ENCODE assay signal across 22 cellular contexts in the genomic region with DNA sequence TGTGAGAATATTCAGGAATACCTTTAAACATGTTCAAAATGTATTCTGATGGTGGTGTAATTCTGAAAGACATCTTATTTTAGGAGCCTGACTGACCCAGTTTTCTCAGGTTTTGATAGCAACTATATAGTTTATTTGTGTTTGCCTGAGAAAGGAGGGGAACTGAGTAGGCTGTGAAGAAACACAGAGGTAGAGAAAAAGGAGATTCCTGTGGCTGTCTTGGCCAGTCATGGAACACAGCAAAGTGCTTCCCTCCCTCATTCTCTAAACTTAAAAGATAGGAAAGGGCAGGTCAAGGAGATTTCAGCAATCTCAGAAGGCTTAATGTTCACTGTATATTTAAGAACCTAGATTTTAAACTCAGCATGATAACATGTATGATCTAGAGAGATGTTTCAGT. TPM values are rescaled to one million over a fixed set of nuclear protein-coding genes. Genes with fewer than 3 reads are reported as not detected.
DNase-seq lines count a peak whose midpoint lies in the region; ATAC-seq and TF ChIP-seq lines count a peak whose summit lies in the region.
"Had no signal": no experiment of that assay in that cellular context is flagged by ENCODE, and none has a peak within 500 bp of the region (broad histone marks: within the 10 kb centered on the region; RNA-seq: fewer than 3 reads in every experiment).

No MANE protein-coding gene starts in this region.

- H3K79me2 ChIP-seq in ACC112 (ENCODE audit: control insufficient read depth, insufficient read depth, low read length, unreplicated experiment) = peaks cover 9% of the 10 kb centered on the region

- H3K9ac ChIP-seq in mucosa of stomach (ENCODE audit: low read length) = peak overlapping the region; percentile 20
- H3K9ac ChIP-seq in endodermal cell (ENCODE audit: extremely low read depth, low read length, poor library complexity, severe bottlenecking) = no peak overlapping the region

- ATAC-seq in GM18498 (IDR thresholded peaks at IDR 0.05; ENCODE audit: unreplicated experiment) (no peak), HG02623 (IDR thresholded peaks at IDR 0.05; ENCODE audit: unreplicated experiment) (no peak)
- ATAC-seq: CD8-positive, alpha-beta T cell; Right ventricle myocardium inferior had no signal

- TF ChIP-seq CTCF in HFFc6 (IDR thresholded peaks at IDR 0.05) = no peak
- no peak for TF ChIP-seq CTCF in astrocyte of the spinal cord (IDR thresholded peaks at IDR 0.05; ENCODE audit: low read depth, low read length)
- no peak for TF ChIP-seq CTCF in endodermal cell (conservative IDR thresholded peaks at IDR 0.05)

- H3K4me3 Mint-ChIP-seq in HFFc6 (no peak overlapping the region), endodermal cell (no peak overlapping the region)
- H3K4me3 Mint-ChIP-seq: B cell; CD8-positive, alpha-beta T cell had no signal

- DNase-seq in HFFc6 (no peak), astrocyte of the spinal cord (ENCODE audit: low read depth, low spot score) (peak; percentile 19), endodermal cell (no peak)
- DNase-seq: Caco-2; CD8-positive, alpha-beta T cell; GDM1; GOT3; NCI-H1930; NCI-H2107; NCI-H524 treated with DMSO at 0.1 percent for 48 hours; NK-92 treated with Interleukin-12 subunit alpha and Interleukin-12 subunit beta, amount 100 ng/mL, for 24 hours had no signal

- H3K4me1 ChIP-seq in ACC112 (ENCODE audit: control insufficient read depth, insufficient read depth, low read length, unreplicated experiment) (peaks cover 12% of the 10 kb centered on the region), mucosa of stomach (ENCODE audit: control insufficient read depth, insufficient read depth, low read length) (no peaks in the 10 kb centered on the region), endodermal cell (ENCODE audit: control insufficient read depth, insufficient read depth, low read length) (no peaks in the 10 kb centered on the region)
- H3K4me1 ChIP-seq: A549, Caco-2, HAP-1 had no signal

- peaks cover 15% of the 10 kb centered on the region for H3K36me3 Mint-ChIP-seq in HFFc6 (ENCODE audit: low read depth)
- H3K36me3 Mint-ChIP-seq in endodermal cell (ENCODE audit: low read depth) = peaks cover 31% of the 10 kb centered on the region

- no peaks in the 10 kb centered on the region for H3K9me3 Mint-ChIP-seq in HFFc6
- H3K9me3 Mint-ChIP-seq in endodermal cell = peaks cover 2% of the 10 kb centered on the region
- H3K9me3 Mint-ChIP-seq: CD8-positive, alpha-beta T cell had no signal

- H3K27me3 Mint-ChIP-seq in HFFc6 (ENCODE audit: insufficient read depth) = no peaks in the 10 kb centered on the region
- no peaks in the 10 kb centered on the region for H3K27me3 Mint-ChIP-seq in endodermal cell (ENCODE audit: insufficient read depth)
- H3K27me3 Mint-ChIP-seq: B cell had no signal

- in situ Hi-C loops in astrocyte of the spinal cord (cut with HindIII; ENCODE audit: low sequenced_read_pairs) = no loop called here

- H3K27ac Mint-ChIP-seq in HFFc6 (peak overlapping the region; percentile 42), endodermal cell (no peak overlapping the region)
- H3K27ac Mint-ChIP-seq: B cell had no signal

- H3K9me3 ChIP-seq in mucosa of stomach (ENCODE audit: control insufficient read depth, low read length) (no peaks in the 10 kb centered on the region), endodermal cell (ENCODE audit: control insufficient read depth, low read length) (peaks cover 8% of the 10 kb centered on the region)
- H3K9me3 ChIP-seq: Caco-2, HAP-1, SJSA1 had no signal

- no peak overlapping the region for H2AFZ ChIP-seq in ACC112 (ENCODE audit: low read length, unreplicated experiment)

- H3K36me3 ChIP-seq in ACC112 (ENCODE audit: insufficient read depth, low read length) = peaks cover 6% of the 10 kb centered on the region
- H3K36me3 ChIP-seq in mucosa of stomach (ENCODE audit: control insufficient read depth, insufficient read depth, low read length) = no peaks in the 10 kb centered on the region
- peaks cover 19% of the 10 kb centered on the region for H3K36me3 ChIP-seq in endodermal cell (ENCODE audit: control insufficient read depth, insufficient read depth, low read length)

- H3K4me1 Mint-ChIP-seq in HFFc6 (ENCODE audit: low read depth) = peaks cover 36% of the 10 kb centered on the region
- H3K4me1 Mint-ChIP-seq in endodermal cell = no peaks in the 10 kb centered on the region

- no peak overlapping the region for H3K4me3 ChIP-seq in ACC112 (ENCODE audit: low read depth, low read length)
- no peak overlapping the region for H3K4me3 ChIP-seq in astrocyte of the spinal cord (ENCODE audit: low read depth, low read length)
- no peak overlapping the region for H3K4me3 ChIP-seq in mucosa of stomach (ENCODE audit: low read length)
- H3K4me3 ChIP-seq in endodermal cell (ENCODE audit: low read length) = no peak overlapping the region
- H3K4me3 ChIP-seq: A549, GM12878, HAP-1, SJSA1 had no signal

- H3K27me3 ChIP-seq in ACC112 (ENCODE audit: insufficient read depth, low read length) = no peaks in the 10 kb centered on the region
- no peaks in the 10 kb centered on the region for H3K27me3 ChIP-seq in mucosa of stomach (ENCODE audit: control insufficient read depth, insufficient read depth, low read length)
- H3K27me3 ChIP-seq in endodermal cell (ENCODE audit: control insufficient read depth, insufficient read depth, low read length, poor library complexity, severe bottlenecking) = no peaks in the 10 kb centered on the region

- H3K27ac ChIP-seq in ACC112 (ENCODE audit: low read depth, low read length) = 0 out of 2 replicates have a peak overlapping the region, but pooled peaks have one; percentile 22
- H3K27ac ChIP-seq in endodermal cell (ENCODE audit: low read depth, low read length) = no peak overlapping the region
- H3K27ac ChIP-seq: A549, C4-2B, SJSA1 had no signal

RNA-seq across cellular contexts. Expression of gene ZMYND11, which starts 43.5 kb away (rescaled TPM):
- total RNA-seq in HFFc6 (2021; fragmentation: NEBNext Ultra II Directional; extraction: Animal tissue kit (Norgen Biotek cat#: 25700)) = 10 to 100 TPM; 56.7 to 75.2 (median 65.9) TPM
- 10 to 100 TPM; 34.2 to 37.7 TPM for total RNA-seq in endodermal cell
- 35.0 TPM for polyA plus RNA-seq in endodermal cell (2013, experiment 1 of 2)
- polyA plus RNA-seq in endodermal cell (2013, experiment 2 of 2) = 35.4 TPM
